In the genomic region with DNA sequence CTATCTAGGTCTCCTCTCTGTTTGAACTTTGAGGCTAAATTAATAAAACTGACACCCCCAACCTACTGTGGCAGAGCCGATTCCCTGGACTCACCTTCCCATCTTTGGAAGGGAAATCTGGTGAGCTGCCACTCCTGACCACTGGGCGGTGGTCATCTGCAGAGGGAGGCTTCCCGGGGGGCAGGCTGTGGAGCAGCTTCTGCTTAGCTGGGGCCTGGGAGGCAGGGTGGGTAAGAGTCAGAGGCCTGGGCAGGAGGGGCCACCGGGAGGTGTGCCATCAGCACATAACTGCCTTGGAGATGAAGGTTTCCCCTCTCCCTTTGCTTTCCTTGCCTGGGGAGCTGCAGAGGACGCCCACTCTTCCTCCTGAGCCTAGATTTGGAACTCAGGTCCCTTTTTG, we compare ENCODE assay signal across 1 cellular context.
TF ChIP-seq lines count a peak whose summit lies in the region.

No MANE protein-coding gene starts in this region.

TF ChIP-seq in IMR-90, 13 proteins besides CTCF, POLR2A, EP300 and RAD21 (continued from another document):
- TF ChIP-seq, protein P1, sequence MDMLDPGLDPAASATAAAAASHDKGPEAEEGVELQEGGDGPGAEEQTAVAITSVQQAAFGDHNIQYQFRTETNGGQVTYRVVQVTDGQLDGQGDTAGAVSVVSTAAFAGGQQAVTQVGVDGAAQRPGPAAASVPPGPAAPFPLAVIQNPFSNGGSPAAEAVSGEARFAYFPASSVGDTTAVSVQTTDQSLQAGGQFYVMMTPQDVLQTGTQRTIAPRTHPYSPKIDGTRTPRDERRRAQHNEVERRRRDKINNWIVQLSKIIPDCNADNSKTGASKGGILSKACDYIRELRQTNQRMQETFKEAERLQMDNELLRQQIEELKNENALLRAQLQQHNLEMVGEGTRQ (IDR thresholded peaks at IDR 0.05; ENCODE audit: low read depth, low read length): no peak
- TF ChIP-seq MAFK (IDR thresholded peaks at IDR 0.05; ENCODE audit: low read depth, low read length): no peak
- TF ChIP-seq MXI1 (IDR thresholded peaks at IDR 0.05; ENCODE audit: borderline replicate concordance, low read depth, low read length): no peak
